ENCODE assay signal across 1 cellular context in the genomic region with DNA sequence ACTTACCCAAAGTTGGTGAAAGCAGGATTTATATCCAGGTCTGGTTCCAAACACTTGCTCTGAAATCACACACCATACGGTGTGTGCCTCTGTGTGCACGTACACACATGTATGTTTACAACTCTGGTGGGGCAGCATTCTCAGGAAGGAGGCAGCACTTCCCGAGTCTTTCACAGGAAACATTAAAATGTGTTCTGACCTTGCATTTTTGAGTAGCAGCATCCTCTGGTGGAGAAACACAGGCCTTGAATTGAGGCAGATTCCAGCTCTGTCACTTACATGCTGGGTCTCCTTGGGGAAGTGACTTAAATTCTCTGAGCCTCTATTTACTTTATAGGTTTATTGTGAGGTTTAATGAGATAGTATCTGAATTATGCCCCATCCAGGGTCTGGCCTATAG.
TF ChIP-seq lines count a peak whose summit lies in the region.

No MANE protein-coding gene starts in this region.

TF ChIP-seq in HCT116, 20 proteins besides CTCF, POLR2A, EP300 and RAD21 (continued from another document):
- TF ChIP-seq SRF (IDR thresholded peaks at IDR 0.05; ENCODE audit: low read depth): no peak
- no peak for TF ChIP-seq EGR1 (IDR thresholded peaks at IDR 0.05; ENCODE audit: low read depth)
- TF ChIP-seq JUND (IDR thresholded peaks at IDR 0.05): no peak
- TF ChIP-seq CBX3 (IDR thresholded peaks at IDR 0.05; ENCODE audit: low read depth): no peak
- TF ChIP-seq TCF7L2 (IDR thresholded peaks at IDR 0.05; ENCODE audit: borderline replicate concordance, extremely low read depth, insufficient read depth, insufficient read length): no peak
- no peak for TF ChIP-seq ZNF274 (IDR thresholded peaks at IDR 0.05; ENCODE audit: low read depth, low read length)
- TF ChIP-seq, protein P1, sequence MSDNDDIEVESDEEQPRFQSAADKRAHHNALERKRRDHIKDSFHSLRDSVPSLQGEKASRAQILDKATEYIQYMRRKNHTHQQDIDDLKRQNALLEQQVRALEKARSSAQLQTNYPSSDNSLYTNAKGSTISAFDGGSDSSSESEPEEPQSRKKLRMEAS (IDR thresholded peaks at IDR 0.05): no peak
- no peak for TF ChIP-seq POLR2AphosphoS5 (IDR thresholded peaks at IDR 0.05; ENCODE audit: low read depth, low read length)
- TF ChIP-seq, protein P2, sequence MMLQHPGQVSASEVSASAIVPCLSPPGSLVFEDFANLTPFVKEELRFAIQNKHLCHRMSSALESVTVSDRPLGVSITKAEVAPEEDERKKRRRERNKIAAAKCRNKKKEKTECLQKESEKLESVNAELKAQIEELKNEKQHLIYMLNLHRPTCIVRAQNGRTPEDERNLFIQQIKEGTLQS (IDR thresholded peaks at IDR 0.05): no peak
- no peak for TF ChIP-seq SP1 (IDR thresholded peaks at IDR 0.05; ENCODE audit: low read depth)
- TF ChIP-seq EZH2 (IDR thresholded peaks at IDR 0.05): no peak
- TF ChIP-seq FOSL1 (IDR thresholded peaks at IDR 0.05; ENCODE audit: low read depth): no peak
- no peak for TF ChIP-seq SIN3A (IDR thresholded peaks at IDR 0.05; ENCODE audit: low read depth)
